In genomic region chr5:32851774-32852173, GRCh38 we compare ENCODE assay signal across 16 cellular contexts.
"Had no signal": no experiment of that assay in that cellular context is flagged by ENCODE, and none has a peak within 500 bp of the region (broad histone marks: within the 10 kb centered on the region; RNA-seq: fewer than 3 reads in every experiment).

No MANE protein-coding gene starts in this region.

- DNase-seq: activated CD4-positive, alpha-beta T cell treated with anti-CD3 and anti-CD28 coated beads, Interleukin-2, amount 50 U/mL, for 48 hours; activated CD4-positive, CD25-positive, alpha-beta regulatory T cell treated with anti-CD3 and anti-CD28 coated beads, Interleukin-2, amount 50 U/mL, for 72 hours; activated CD8-positive, alpha-beta memory T cell treated with anti-CD3 and anti-CD28 coated beads, Interleukin-2, amount 10 ng/mL, durations not matched to agents 7 days and 5 days; activated effector memory CD4-positive, alpha-beta T cell treated with Interleukin-2 at 50 U/mL for 16 hours; activated naive CD8-positive, alpha-beta T cell treated with anti-CD3 and anti-CD28 coated beads, Interleukin-2, amount 10 ng/mL, durations not matched to agents 7 days and 5 days; activated T-cell treated with anti-CD3 and anti-CD28 coated beads, Interleukin-2, amount 50 U/mL, for 24 hours; kidney; naive B cell; occipital lobe; stimulated activated CD4-positive, alpha-beta T cell treated with anti-CD3 and anti-CD28 coated beads, Interleukin-2, amount 100 ng/mL, for 48 hours; stimulated activated CD8-positive, alpha-beta memory T cell treated with anti-CD3 and anti-CD28 coated beads, Interleukin-4, amount 100 ng/mL, for 48 hours; stimulated activated naive CD8-positive, alpha-beta T cell treated with anti-CD3 and anti-CD28 coated beads, Interleukin-15, Interleukin-2, amounts not matched to agents 100 U/mL and 50 U/mL, for 24 hours; uterus had no signal

- H3K27ac ChIP-seq: gastrocnemius medialis, heart right ventricle, uterus had no signal

- H3K27me3 ChIP-seq: gastrocnemius medialis, heart right ventricle, uterus had no signal

- H3K36me3 ChIP-seq: gastrocnemius medialis, heart right ventricle, uterus had no signal

- H3K4me3 Mint-ChIP-seq: activated CD8-positive, alpha-beta memory T cell treated with anti-CD3 and anti-CD28 coated beads, Interleukin-2, amount 10 ng/mL, durations not matched to agents 7 days and 5 days; activated naive CD8-positive, alpha-beta T cell treated with anti-CD3 and anti-CD28 coated beads, Interleukin-2, amount 10 ng/mL, durations not matched to agents 7 days and 5 days; activated T-cell treated with anti-CD3 and anti-CD28 coated beads, Interleukin-2, amount 50 U/mL, for 24 hours; mesothelial cell of epicardium; naive B cell had no signal

- FAIRE-seq: kidney had no signal

- H3K36me3 Mint-ChIP-seq: activated CD8-positive, alpha-beta memory T cell treated with anti-CD3 and anti-CD28 coated beads, Interleukin-2, amount 10 ng/mL, durations not matched to agents 7 days and 5 days; activated naive CD8-positive, alpha-beta T cell treated with anti-CD3 and anti-CD28 coated beads, Interleukin-2, amount 10 ng/mL, durations not matched to agents 7 days and 5 days; mesothelial cell of epicardium; naive B cell had no signal

- H3K4me1 Mint-ChIP-seq: activated CD8-positive, alpha-beta memory T cell treated with anti-CD3 and anti-CD28 coated beads, Interleukin-2, amount 10 ng/mL, durations not matched to agents 7 days and 5 days; activated naive CD8-positive, alpha-beta T cell treated with anti-CD3 and anti-CD28 coated beads, Interleukin-2, amount 10 ng/mL, durations not matched to agents 7 days and 5 days; naive B cell had no signal

- H3K27ac Mint-ChIP-seq: activated CD8-positive, alpha-beta memory T cell treated with anti-CD3 and anti-CD28 coated beads, Interleukin-2, amount 10 ng/mL, durations not matched to agents 7 days and 5 days; activated naive CD8-positive, alpha-beta T cell treated with anti-CD3 and anti-CD28 coated beads, Interleukin-2, amount 10 ng/mL, durations not matched to agents 7 days and 5 days; activated T-cell treated with anti-CD3 and anti-CD28 coated beads, Interleukin-2, amount 50 U/mL, for 24 hours; mesothelial cell of epicardium; naive B cell had no signal

- ATAC-seq: activated CD8-positive, alpha-beta memory T cell treated with anti-CD3 and anti-CD28 coated beads, Interleukin-2, amount 10 ng/mL, durations not matched to agents 7 days and 5 days; stimulated activated naive CD8-positive, alpha-beta T cell treated with anti-CD3 and anti-CD28 coated beads, Interleukin-15, Interleukin-2, amounts not matched to agents 100 U/mL and 50 U/mL, for 24 hours had no signal

- H3K4me1 ChIP-seq: gastrocnemius medialis, uterus had no signal

- H3K4me3 ChIP-seq: gastrocnemius medialis, heart right ventricle, uterus had no signal

- H3K9me3 Mint-ChIP-seq: activated naive CD8-positive, alpha-beta T cell treated with anti-CD3 and anti-CD28 coated beads, Interleukin-2, amount 10 ng/mL, durations not matched to agents 7 days and 5 days; activated T-cell treated with anti-CD3 and anti-CD28 coated beads, Interleukin-2, amount 50 U/mL, for 24 hours; mesothelial cell of epicardium had no signal

- H3K9me3 ChIP-seq: uterus had no signal

- H3K27me3 Mint-ChIP-seq: activated CD8-positive, alpha-beta memory T cell treated with anti-CD3 and anti-CD28 coated beads, Interleukin-2, amount 10 ng/mL, durations not matched to agents 7 days and 5 days; activated naive CD8-positive, alpha-beta T cell treated with anti-CD3 and anti-CD28 coated beads, Interleukin-2, amount 10 ng/mL, durations not matched to agents 7 days and 5 days had no signal
